8 cellular contexts compared by ENCODE assay signal in genomic region chr15:90387534-90388461, GRCh38. TPM values are rescaled to one million over a fixed set of nuclear protein-coding genes. Genes with fewer than 3 reads are reported as not detected.
DNase-seq lines count a peak whose midpoint lies in the region; ATAC-seq and TF ChIP-seq lines count a peak whose summit lies in the region.

TSS of gene IQGAP1 (plus strand) at chr15:90388242. CDS start at chr15:90388342, 100 bp downstream.

- no peak for TF ChIP-seq CTCF in GM12864 (IDR thresholded peaks at IDR 0.05; ENCODE audit: low read depth, low read length, missing control alignments)
- no peak for TF ChIP-seq CTCF in type B pancreatic cell (conservative IDR thresholded peaks at IDR 0.05)

- H3K9me3 Mint-ChIP-seq in activated naive CD8-positive, alpha-beta T cell treated with anti-CD3 and anti-CD28 coated beads, Interleukin-2, amount 50 U/mL, for 24 hours = no peaks in the 10 kb centered on the region
- H3K9me3 Mint-ChIP-seq in type B pancreatic cell = no peaks in the 10 kb centered on the region

- peaks cover 33% of the 10 kb centered on the region for H3K36me3 Mint-ChIP-seq in activated naive CD8-positive, alpha-beta T cell treated with anti-CD3 and anti-CD28 coated beads, Interleukin-2, amount 50 U/mL, for 24 hours (ENCODE audit: low read depth)
- peaks cover 24% of the 10 kb centered on the region for H3K36me3 Mint-ChIP-seq in type B pancreatic cell

- DNase-seq in GM12864 (ENCODE audit: low read depth) = peak; percentile 90
- peak; percentile 98 to 99 (median 99) for DNase-seq in NCI-H1417 (lab: John Stamatoyannopoulos, UW)
- peak; percentile 89 to 96 for DNase-seq in SW 1271 (lab: John Stamatoyannopoulos, UW)
- peak; percentile 98 for DNase-seq in activated naive CD8-positive, alpha-beta T cell treated with anti-CD3 and anti-CD28 coated beads, Interleukin-2, amount 50 U/mL, for 24 hours
- peak; percentile 99 for DNase-seq in cardiac septum (ENCODE audit: low spot score)
- DNase-seq in pons (ENCODE audit: low spot score) = peak; percentile 94
- peak; percentile 96 for DNase-seq in type B pancreatic cell (ENCODE audit: extremely low spot score, unreplicated experiment)

- H3K4me3 Mint-ChIP-seq in activated naive CD8-positive, alpha-beta T cell treated with anti-CD3 and anti-CD28 coated beads, Interleukin-2, amount 50 U/mL, for 24 hours = peak within 1 kb of the TSS; percentile 88
- peak within 1 kb of the TSS; percentile 89 for H3K4me3 Mint-ChIP-seq in type B pancreatic cell

- peak within 1 kb of the TSS; percentile 83 for H3K27ac Mint-ChIP-seq in activated naive CD8-positive, alpha-beta T cell treated with anti-CD3 and anti-CD28 coated beads, Interleukin-2, amount 50 U/mL, for 24 hours
- H3K27ac Mint-ChIP-seq in type B pancreatic cell = peak within 1 kb of the TSS; percentile 92

- H3K27me3 Mint-ChIP-seq in activated naive CD8-positive, alpha-beta T cell treated with anti-CD3 and anti-CD28 coated beads, Interleukin-2, amount 50 U/mL, for 24 hours = no peaks in the 10 kb centered on the region
- no peaks in the 10 kb centered on the region for H3K27me3 Mint-ChIP-seq in type B pancreatic cell

- peak; percentile 90 for ATAC-seq in HG02759 (IDR thresholded peaks at IDR 0.05; ENCODE audit: unreplicated experiment)
- peak; percentile 95 for ATAC-seq in activated naive CD8-positive, alpha-beta T cell treated with anti-CD3 and anti-CD28 coated beads, Interleukin-2, amount 50 U/mL, for 24 hours

- peak within 1 kb of the TSS; percentile 85 for H3K4me3 ChIP-seq in GM12864 (ENCODE audit: low read depth, low read length)

- peaks cover 43% of the 10 kb centered on the region for H3K4me1 Mint-ChIP-seq in activated naive CD8-positive, alpha-beta T cell treated with anti-CD3 and anti-CD28 coated beads, Interleukin-2, amount 50 U/mL, for 24 hours
- peaks cover 42% of the 10 kb centered on the region for H3K4me1 Mint-ChIP-seq in type B pancreatic cell (ENCODE audit: unreplicated experiment)

- intact Hi-C loops in cardiac septum (cut with DNase I) = no loop called here

RNA-seq across cellular contexts. Expression of gene IQGAP1, which starts in this region (rescaled TPM):
- total RNA-seq in cardiac septum = 45.6 TPM
- total RNA-seq in type B pancreatic cell (ENCODE audit: low replicate concordance) = 80.4 and 131 TPM in 2 replicates

Comparison
In these comparisons a context has a peak if more than half of its experiments do, and no peak if none do; other contexts are left out.
1. Peak in every context shown above with its lines: DNase-seq, ATAC-seq and H3K4me3 ChIP-seq.